Comparison of ENCODE assay signal across 8 cellular contexts in the genomic region with DNA sequence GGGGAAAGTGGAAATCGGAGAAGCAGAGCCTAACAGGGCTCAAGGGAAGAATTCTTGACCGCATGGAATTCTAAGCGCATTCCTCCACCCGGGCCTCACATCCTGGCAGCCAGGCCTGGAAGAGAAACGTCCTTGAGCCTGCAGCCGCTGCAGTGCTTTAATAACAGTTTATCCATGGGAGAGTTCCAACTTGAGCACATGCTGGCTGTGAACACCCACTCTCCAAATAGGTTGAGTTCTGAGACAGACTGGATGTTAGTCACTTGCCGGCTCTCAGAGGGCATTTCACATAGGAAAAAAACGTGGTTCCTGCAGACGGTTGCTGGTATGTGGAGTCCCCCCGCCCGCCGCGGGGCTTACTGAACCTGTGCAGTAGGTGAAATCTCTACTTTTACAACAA.
DNase-seq lines count a peak whose midpoint lies in the region; ATAC-seq and FAIRE-seq lines count a peak whose summit lies in the region.

No MANE protein-coding gene starts in this region.

- intact Hi-C loops in left cardiac atrium (cut with DNase I), result loop anchor here (2.0 to 10.0 kb wide), 3 partner anchors 73 to 165 kb away; partner anchors contain the start of gene IL6 (in 2 of the 2)
- intact Hi-C loops in sciatic nerve (cut with DNase I), result no loop called here

- ATAC-seq in left cardiac atrium (peak; percentile 71 to 81), sciatic nerve (peak; percentile 91), GM18907 (IDR thresholded peaks at IDR 0.05; ENCODE audit: unreplicated experiment) (no peak)

- no peak overlapping the region for H3K4me3 ChIP-seq in small intestine (ENCODE audit: low read depth in 1 of 2, low read length in 2 of 2)

- WGBS in small intestine, 3 donors, result 39 to 51% (median 41%) methylated on average over 13 of the region's 13 CpGs

- H3K27me3 ChIP-seq in small intestine (ENCODE audit: control insufficient read depth in 2 of 2, insufficient read depth in 2 of 2, low read length in 2 of 2), result no peaks in the 10 kb centered on the region

- H3K27ac ChIP-seq in small intestine (ENCODE audit: low read depth in 1 of 2, low read length in 1 of 2), result no peak overlapping the region

- FAIRE-seq in small intestine (lab: Jason Lieb, UNC), result no peak

- no peaks in the 10 kb centered on the region for H3K36me3 ChIP-seq in small intestine (ENCODE audit: control insufficient read depth in 2 of 2, insufficient read depth in 2 of 2, low read length in 2 of 2)

- H3K4me1 ChIP-seq in small intestine (ENCODE audit: control insufficient read depth in 2 of 2, insufficient read depth in 1 of 2, low read depth in 1 of 2, low read length in 1 of 2), result peaks cover 6 to 11% of the 10 kb centered on the region in 2 donors

- peak; percentile 97 for DNase-seq in GM04504 (ENCODE audit: low read depth)
- peak; percentile 62 for DNase-seq in SW480 (ENCODE audit: low spot score)
- DNase-seq in left cardiac atrium, result peak; percentile 84
- DNase-seq in sciatic nerve (ENCODE audit: low spot score), result peak; percentile 85
- no peak for DNase-seq in GM19238 (ENCODE audit: insufficient read length, low spot score)
- DNase-seq in small intestine, result no peak
- DNase-seq in stimulated activated CD4-positive, alpha-beta T cell treated with anti-CD3 and anti-CD28 coated beads, Interleukin-12 subunit alpha, Interleukin-12 subunit beta, amount 100 ng/mL, for 4 hours, result no peak

- no peaks in the 10 kb centered on the region for H3K9me3 ChIP-seq in small intestine (ENCODE audit: control insufficient read depth, low read depth)

Comparison
In these comparisons a context has a peak if more than half of its experiments do, and no peak if none do; other contexts are left out.
1. DNase-seq: peak in GM04504 (single experiment), SW480 (single experiment), left cardiac atrium (single experiment) and sciatic nerve (single experiment); none in GM19238 (single experiment), small intestine (single experiment) and stimulated activated CD4-positive, alpha-beta T cell treated with anti-CD3 and anti-CD28 coated beads, Interleukin-12 subunit alpha, Interleukin-12 subunit beta, amount 100 ng/mL, for 4 hours (single experiment).